28 cellular contexts compared by ENCODE assay signal in genomic region chr5:131627466-131627865, GRCh38. TPM values are rescaled to one million over a fixed set of nuclear protein-coding genes. Genes with fewer than 3 reads are reported as not detected.
A peak's percentile ranks its signal among the peaks of the same experiment; 100 is the strongest.
DNase-seq lines count a peak whose midpoint lies in the region; ATAC-seq and TF ChIP-seq lines count a peak whose summit lies in the region.
"Had no signal": no experiment of that assay in that cellular context is flagged by ENCODE, and none has a peak within 500 bp of the region (broad histone marks: within the 10 kb centered on the region; RNA-seq: fewer than 3 reads in every experiment).

No MANE protein-coding gene starts in this region.

- no peak overlapping the region for H2AFZ ChIP-seq in Loucy (ENCODE audit: low read length)

- ATAC-seq in T-helper 17 cell (no peak), thoracic aorta (ENCODE audit: insufficient number of reproducible peaks, low FRiP score, low read depth) (peak; percentile 45)

- intact Hi-C loops in dorsolateral prefrontal cortex (cut with DNase I), result no loop called here
- intact Hi-C loops in ascending aorta (cut with DNase I), result no loop called here

- H3K27ac ChIP-seq in dorsolateral prefrontal cortex, result peak overlapping the region in 38 of 59 donors; percentile 1 to 99 (median 92)
- peak overlapping the region in 1 of 2 donors; percentile 58 for H3K27ac ChIP-seq in thoracic aorta
- peak overlapping the region in 1 of 2 donors; percentile 40 for H3K27ac ChIP-seq in ascending aorta
- H3K27ac ChIP-seq: C4-2B, SJSA1 had no signal

- TF ChIP-seq CTCF in Loucy (conservative IDR thresholded peaks at IDR 0.05; ENCODE audit: low read length) (no peak), dorsolateral prefrontal cortex (IDR thresholded peaks at IDR 0.05 in 54 of 56, conservative IDR thresholded peaks at IDR 0.05 in 2 of 56; ENCODE audit: low read depth in 1 of 56, partially characterized antibody in 56 of 56) (no peak), thoracic aorta (IDR thresholded peaks at IDR 0.05) (no peak), ascending aorta (IDR thresholded peaks at IDR 0.05) (no peak)

- DNase-seq in T-helper 17 cell (no peak), dorsolateral prefrontal cortex (no peak), thoracic aorta (ENCODE audit: low spot score) (no peak), NCI-H1436 treated with DMSO at 0.1 percent for 48 hours (lab: John Stamatoyannopoulos, UW) (no peak), AG08395 (ENCODE audit: low spot score) (no peak), ascending aorta (ENCODE audit: low spot score in 2 of 2) (no peak)
- DNase-seq: CD8-positive, alpha-beta memory T cell; DMS 273 treated with DMSO at 0.1 percent for 48 hours; DMS79; GOT3; HCEC 1CT; IMR-90; KG1; NCI-H1092; NCI-H1417 treated with DMSO at 0.1 percent for 48 hours; NCI-H187; NCI-H2081 treated with DMSO at 0.1 percent for 48 hours; NCI-H2171 treated with DMSO at 0.1 percent for 48 hours; NCI-H345; NCI-H510A treated with DMSO at 0.1 percent for 48 hours; NCI-H748 treated with DMSO at 0.1 percent for 48 hours; NK-92 treated with Interleukin-12 subunit alpha and Interleukin-12 subunit beta, amount 100 ng/mL, for 24 hours; Right ventricle myocardium superior; RPMI8226 had no signal

- H3K4me1 ChIP-seq in Loucy (ENCODE audit: insufficient read depth, low read length, poor library complexity, severe bottlenecking), result peaks cover 43% of the 10 kb centered on the region
- H3K4me1 ChIP-seq in thoracic aorta (ENCODE audit: control insufficient read depth in 1 of 2, low read depth in 2 of 2), result peaks cover 16 to 48% of the 10 kb centered on the region in 2 donors
- H3K4me1 ChIP-seq in ascending aorta, result peaks cover 3 to 13% of the 10 kb centered on the region in 2 donors

- H3K27ac Mint-ChIP-seq in T-helper 17 cell, result peak overlapping the region; percentile 27
- H3K27ac Mint-ChIP-seq: B cell had no signal

- H3K9me2 ChIP-seq in Loucy (replicated peaks; ENCODE audit: low read depth, low read length), result no peaks in the 10 kb centered on the region

- H3K4me3 ChIP-seq in Loucy (ENCODE audit: low read length, poor library complexity, severe bottlenecking), result peak overlapping the region; percentile 92
- H3K4me3 ChIP-seq in dorsolateral prefrontal cortex, result no peak overlapping the region
- H3K4me3 ChIP-seq in thoracic aorta, result peak overlapping the region; percentile 42
- H3K4me3 ChIP-seq in ascending aorta, result peak overlapping the region in 1 of 2 donors; percentile 19
- H3K4me3 ChIP-seq: SJSA1 had no signal

- H3K36me3 Mint-ChIP-seq in T-helper 17 cell (ENCODE audit: low read depth), result peaks cover 5% of the 10 kb centered on the region

- H3K9me3 ChIP-seq in Loucy (ENCODE audit: insufficient read depth, low read depth, low read length) (no peaks in the 10 kb centered on the region), T-helper 17 cell (ENCODE audit: control insufficient read depth, low read length, poor library complexity, severe bottlenecking) (no peaks in the 10 kb centered on the region), thoracic aorta (no peaks in the 10 kb centered on the region), ascending aorta (no peaks in the 10 kb centered on the region)
- H3K9me3 ChIP-seq: SJSA1 had no signal

- no peaks in the 10 kb centered on the region for H3K27me3 Mint-ChIP-seq in T-helper 17 cell
- H3K27me3 Mint-ChIP-seq: B cell; CD8-positive, alpha-beta memory T cell had no signal

- H3K79me2 ChIP-seq in Loucy (ENCODE audit: insufficient read depth, low read length), result peaks cover 98% of the 10 kb centered on the region

- H3K4me3 Mint-ChIP-seq in T-helper 17 cell, result no peak overlapping the region
- H3K4me3 Mint-ChIP-seq: B cell had no signal

- H3K36me3 ChIP-seq in Loucy (ENCODE audit: insufficient read depth, low read length), result no peaks in the 10 kb centered on the region
- no peaks in the 10 kb centered on the region for H3K36me3 ChIP-seq in thoracic aorta
- no peaks in the 10 kb centered on the region for H3K36me3 ChIP-seq in ascending aorta

- no peak overlapping the region for H3K9ac ChIP-seq in Loucy (ENCODE audit: low read depth, low read length, poor library complexity, severe bottlenecking)

- peaks cover 41% of the 10 kb centered on the region for H4K20me1 ChIP-seq in Loucy (ENCODE audit: insufficient read depth, low read length, poor library complexity, severe bottlenecking)

- H3K4me2 ChIP-seq in Loucy (ENCODE audit: low read depth, low read length, poor library complexity, severe bottlenecking), result peak overlapping the region; percentile 67

- H3K4me1 Mint-ChIP-seq in T-helper 17 cell, result peaks cover 29% of the 10 kb centered on the region

- no peaks in the 10 kb centered on the region for H3F3A ChIP-seq in Loucy (ENCODE audit: low read depth)

- H3K27me3 ChIP-seq in Loucy (ENCODE audit: insufficient read depth, low read length, poor library complexity, severe bottlenecking) (no peaks in the 10 kb centered on the region), dorsolateral prefrontal cortex (no peaks in the 10 kb centered on the region), thoracic aorta (replicated peaks; ENCODE audit: insufficient read depth) (no peaks in the 10 kb centered on the region), ascending aorta (no peaks in the 10 kb centered on the region)
- H3K27me3 ChIP-seq: SJSA1 had no signal

RNA-seq across cellular contexts. Expression of gene RAPGEF6, which starts 7.6 kb away (rescaled TPM):
- 10 to 100 TPM; 60.7 to 68.7 TPM for total RNA-seq in T-helper 17 cell
- 100 to 1,000 TPM in 6 of 120 experiments, 10 to 100 TPM in 114; 43.8 to 127 (median 73.9) TPM for total RNA-seq in dorsolateral prefrontal cortex
- total RNA-seq in thoracic aorta, result 10 to 100 TPM; 16.5 to 50.0 TPM
- total RNA-seq in ascending aorta, result 22.9 TPM

Comparison
In these comparisons a context has a peak if more than half of its experiments do, and no peak if none do; other contexts are left out.
1. H3K4me3 ChIP-seq: peak in Loucy (single experiment) and thoracic aorta (single experiment); none in dorsolateral prefrontal cortex (0 of 59).